21 cellular contexts compared by ENCODE assay signal in genomic region chr7:129762387-129762969, GRCh38.
A peak's percentile ranks its signal among the peaks of the same experiment; 100 is the strongest.
DNase-seq lines count a peak whose midpoint lies in the region; ATAC-seq, FAIRE-seq and TF ChIP-seq lines count a peak whose summit lies in the region.
"Had no signal": no experiment of that assay in that cellular context is flagged by ENCODE, and none has a peak within 500 bp of the region (broad histone marks: within the 10 kb centered on the region; RNA-seq: fewer than 3 reads in every experiment).

No MANE protein-coding gene starts in this region.

- CTCF ChIA-PET in HepG2 (lab: Yijun Ruan, JAX; ENCODE audit: low intra/inter-chr PET ratio, low total read pairs) = no interaction called here
- CTCF ChIA-PET in CD8-positive, alpha-beta memory T cell (lab: Charles Lee) = no interaction called here

- no peak overlapping the region for H2AFZ ChIP-seq in HepG2 (ENCODE audit: low read length)

- H3K4me1 ChIP-seq in HepG2 (ENCODE audit: insufficient read depth, low read length) (peaks cover 8% of the 10 kb centered on the region; the same call in 1 of the 2 replicates), testis (no peaks in the 10 kb centered on the region)
- no peaks in the 10 kb centered on the region for H3K4me1 ChIP-seq in CD8-positive, alpha-beta memory T cell (ENCODE audit: insufficient read depth, low read length)
- H3K4me1 ChIP-seq: A549, HAP-1 had no signal

- no peaks in the 10 kb centered on the region; a peak in 1 of 5 replicates for H3K36me3 ChIP-seq in HepG2 (replicated peaks in 1 of 2; ENCODE audit: control insufficient read depth in 1 of 2, insufficient read depth in 2 of 2, low read length in 2 of 2)
- H3K36me3 ChIP-seq in testis (ENCODE audit: low read depth, missing control alignments) = no peaks in the 10 kb centered on the region
- H3K36me3 ChIP-seq in CD8-positive, alpha-beta memory T cell (ENCODE audit: insufficient read depth, low read length) = no peaks in the 10 kb centered on the region

- TF ChIP-seq RAD21 in HepG2 (CRISPR knock-in tag; IDR thresholded peaks at IDR 0.05) = no peak

- H3K9me3 ChIP-seq in HepG2 (ENCODE audit: low read length) (no peaks in the 10 kb centered on the region), testis (no peaks in the 10 kb centered on the region)
- H3K9me3 ChIP-seq in CD8-positive, alpha-beta memory T cell (ENCODE audit: low read length) = no peaks in the 10 kb centered on the region
- H3K9me3 ChIP-seq: A549, HAP-1 had no signal

- WGBS in HepG2 (ENCODE audit: low lambda C conversion rate) = 82% methylated on average over 7 of the region's 52 CpGs
- 51 to 86% methylated on average over 27 to 52 of the region's 52 CpGs for WGBS in testis, 2 donors

- H3K79me2 ChIP-seq in HepG2 (ENCODE audit: insufficient read depth, low read length) = no peaks in the 10 kb centered on the region

- H4K20me1 ChIP-seq in HepG2 (ENCODE audit: insufficient read depth, low read length) = no peaks in the 10 kb centered on the region

- no peak for FAIRE-seq in HepG2 (lab: Jason Lieb, UNC)
- FAIRE-seq: A549, GM12892, GM18507, HTR-8/SVneo had no signal

- H3K36me3 Mint-ChIP-seq in natural killer cell treated with Interleukin-12 subunit alpha and Interleukin-12 subunit beta and Interleukin-15 and Interleukin-18, amount 100 ng/mL, for 72 hours = no peaks in the 10 kb centered on the region
- H3K36me3 Mint-ChIP-seq in natural killer cell = no peaks in the 10 kb centered on the region
- H3K36me3 Mint-ChIP-seq in CD8-positive, alpha-beta memory T cell = peaks cover 0 to 4% (median 3%) of the 10 kb centered on the region in 3 donors

- in situ Hi-C loops in HepG2 (cut with HindIII; ENCODE audit: extremely low pct_ligation_motif_present, low pct_unique_long_range_greater_than_20kb) = no loop called here

- no peak overlapping the region for H3K4me3 Mint-ChIP-seq in natural killer cell treated with Interleukin-12 subunit alpha and Interleukin-12 subunit beta and Interleukin-15 and Interleukin-18, amount 100 ng/mL, for 72 hours
- no peak overlapping the region for H3K4me3 Mint-ChIP-seq in natural killer cell
- no peak overlapping the region for H3K4me3 Mint-ChIP-seq in CD8-positive, alpha-beta memory T cell
- H3K4me3 Mint-ChIP-seq: CD4-positive, alpha-beta T cell had no signal

- TF ChIP-seq CTCF in natural killer cell (IDR thresholded peaks at IDR 0.05) (no peak), HepG2 (CRISPR knock-in tag; IDR thresholded peaks at IDR 0.05) (no peak), testis (IDR thresholded peaks at IDR 0.05) (no peak)

- H3K4me2 ChIP-seq in HepG2 (ENCODE audit: low read depth, low read length) = no peak overlapping the region
- H3K4me2 ChIP-seq: A549 had no signal

- H3K9me3 Mint-ChIP-seq in natural killer cell treated with Interleukin-12 subunit alpha and Interleukin-12 subunit beta and Interleukin-15 and Interleukin-18, amount 100 ng/mL, for 72 hours = no peaks in the 10 kb centered on the region
- no peaks in the 10 kb centered on the region for H3K9me3 Mint-ChIP-seq in natural killer cell
- H3K9me3 Mint-ChIP-seq in CD8-positive, alpha-beta memory T cell = no peaks in the 10 kb centered on the region
- H3K9me3 Mint-ChIP-seq: CD4-positive, alpha-beta T cell; IgD-negative memory B cell had no signal

- no peak overlapping the region for H3K4me3 ChIP-seq in HepG2 (replicated peaks in 1 of 3; ENCODE audit: insufficient read depth in 1 of 3, low read depth in 2 of 3, low read length in 3 of 3)
- peak overlapping the region; percentile 22 to 43 for H3K4me3 ChIP-seq in testis
- H3K4me3 ChIP-seq in CD8-positive, alpha-beta memory T cell (ENCODE audit: low read length) = no peak overlapping the region
- H3K4me3 ChIP-seq: A549, HAP-1 had no signal

- H3K9ac ChIP-seq in HepG2 (ENCODE audit: insufficient read depth, low read depth, low read length) = no peak overlapping the region

- POLR2A ChIA-PET in HepG2 (lab: Yijun Ruan, JAX) = no interaction called here
- POLR2A ChIA-PET in CD8-positive, alpha-beta memory T cell (lab: Charles Lee) = no interaction called here

- H3K4me1 Mint-ChIP-seq in natural killer cell treated with Interleukin-12 subunit alpha and Interleukin-12 subunit beta and Interleukin-15 and Interleukin-18, amount 100 ng/mL, for 72 hours (ENCODE audit: low read depth in 2 of 2) = peaks cover 5 to 11% of the 10 kb centered on the region in 2 donors
- peaks cover 22 to 27% of the 10 kb centered on the region in 2 donors for H3K4me1 Mint-ChIP-seq in natural killer cell
- H3K4me1 Mint-ChIP-seq in CD8-positive, alpha-beta memory T cell = peaks cover 0 to 9% (median 5%) of the 10 kb centered on the region in 3 donors

- TF ChIP-seq POLR2A in HepG2 (IDR thresholded peaks at IDR 0.05; ENCODE audit: insufficient read depth in 1 of 2, low read depth in 2 of 2, low read length in 2 of 2) (no peak), testis (IDR thresholded peaks at IDR 0.05) (no peak)

- no peak for TF ChIP-seq EP300 in HepG2 (IDR thresholded peaks at IDR 0.05; ENCODE audit: low read depth in 2 of 2, low read length in 2 of 2)
- no peak for TF ChIP-seq EP300 in HepG2 (CRISPR knock-in tag; IDR thresholded peaks at IDR 0.05; ENCODE audit: borderline replicate concordance)

- no peak for ATAC-seq in natural killer cell treated with Interleukin-12 subunit alpha and Interleukin-12 subunit beta and Interleukin-15 and Interleukin-18, amount 100 ng/mL, for 72 hours
- no peak for ATAC-seq in natural killer cell
- no peak for ATAC-seq in HepG2
- ATAC-seq in left lobe of liver = no peak
- ATAC-seq: A549 had no signal

- peak; percentile 53 for DNase-seq in natural killer cell treated with Interleukin-12 subunit alpha and Interleukin-12 subunit beta and Interleukin-15 and Interleukin-18, amount 100 ng/mL, for 72 hours (ENCODE audit: low spot score)
- DNase-seq in natural killer cell = no peak
- no peak for DNase-seq in HepG2 (ENCODE audit: low spot score)
- DNase-seq in testis = peak; percentile 76
- DNase-seq in CD8-positive, alpha-beta memory T cell = no peak
- DNase-seq in NCI-H510A treated with DMSO at 0.1 percent for 48 hours (lab: John Stamatoyannopoulos, UW) = no peak
- no peak for DNase-seq in left lobe of liver (ENCODE audit: low spot score)
- DNase-seq: AML-193; CD4-positive, alpha-beta T cell; DMS153; DMS79; GDM1; GOT3 had no signal

- H3K27me3 Mint-ChIP-seq in natural killer cell treated with Interleukin-12 subunit alpha and Interleukin-12 subunit beta and Interleukin-15 and Interleukin-18, amount 100 ng/mL, for 72 hours = no peaks in the 10 kb centered on the region
- H3K27me3 Mint-ChIP-seq in natural killer cell (ENCODE audit: low read depth in 2 of 2) = peaks cover 0 to 4% of the 10 kb centered on the region in 2 donors
- H3K27me3 Mint-ChIP-seq in CD8-positive, alpha-beta memory T cell = no peaks in the 10 kb centered on the region
- H3K27me3 Mint-ChIP-seq: CD4-positive, alpha-beta T cell; IgD-negative memory B cell had no signal

- BruUV-seq in HepG2 (replicated peaks; lab: Mats Ljungman, UMichigan) = no TSS peak

- H3K27me3 ChIP-seq in HepG2 (ENCODE audit: control insufficient read depth in 1 of 2, insufficient read depth in 2 of 2, low read length in 2 of 2) (no peaks in the 10 kb centered on the region), testis (no peaks in the 10 kb centered on the region)
- no peaks in the 10 kb centered on the region for H3K27me3 ChIP-seq in CD8-positive, alpha-beta memory T cell (ENCODE audit: insufficient read depth, low read length, poor library complexity, severe bottlenecking)

- H3K27ac ChIP-seq in HepG2 (ENCODE audit: extremely low read length, insufficient read depth, low read length) = no peak overlapping the region
- no peak overlapping the region for H3K27ac ChIP-seq in testis
- H3K27ac ChIP-seq in CD8-positive, alpha-beta memory T cell (ENCODE audit: low read depth, low read length) = no peak overlapping the region
- H3K27ac ChIP-seq: 22Rv1, A549, C4-2B had no signal

- intact Hi-C loops in natural killer cell (cut with micrococcal nuclease) = no loop called here
- intact Hi-C loops in HepG2 (cut with micrococcal nuclease; ENCODE audit: unreplicated experiment) = no loop called here
- intact Hi-C loops in testis (cut with DNase I; ENCODE audit: low total_unique reads) = no loop called here

- H3K27ac Mint-ChIP-seq in natural killer cell treated with Interleukin-12 subunit alpha and Interleukin-12 subunit beta and Interleukin-15 and Interleukin-18, amount 100 ng/mL, for 72 hours = no peak overlapping the region
- H3K27ac Mint-ChIP-seq in natural killer cell = no peak overlapping the region
- no peak overlapping the region for H3K27ac Mint-ChIP-seq in CD8-positive, alpha-beta memory T cell
- H3K27ac Mint-ChIP-seq: CD4-positive, alpha-beta T cell; IgD-negative memory B cell had no signal

TF ChIP-seq in HepG2, 621 proteins besides CTCF, POLR2A, EP300 and RAD21:
- TF ChIP-seq TBX3 (IDR thresholded peaks at IDR 0.05; ENCODE audit: borderline replicate concordance) (no peak), AGO2 (optimal IDR thresholded peaks at IDR 0.05; ENCODE audit: low read depth, low read length) (peak; percentile 45)
TF ChIP-seq in HepG2: peak in this region for 1.

Comparison
In these comparisons a context has a peak if more than half of its experiments do, and no peak if none do; other contexts are left out.
1. DNase-seq: peak in natural killer cell treated with Interleukin-12 subunit alpha and Interleukin-12 subunit beta and Interleukin-15 and Interleukin-18, amount 100 ng/mL, for 72 hours (single experiment) and testis (single experiment); none in natural killer cell (single experiment), HepG2 (single experiment), CD8-positive, alpha-beta memory T cell (0 of 5), NCI-H510A treated with DMSO at 0.1 percent for 48 hours (single experiment) and left lobe of liver (single experiment).
2. H3K4me3 ChIP-seq: peak in testis (2 of 2); none in HepG2 (0 of 3) and CD8-positive, alpha-beta memory T cell (single experiment).